9 cellular contexts compared by ENCODE assay signal in the genomic region with DNA sequence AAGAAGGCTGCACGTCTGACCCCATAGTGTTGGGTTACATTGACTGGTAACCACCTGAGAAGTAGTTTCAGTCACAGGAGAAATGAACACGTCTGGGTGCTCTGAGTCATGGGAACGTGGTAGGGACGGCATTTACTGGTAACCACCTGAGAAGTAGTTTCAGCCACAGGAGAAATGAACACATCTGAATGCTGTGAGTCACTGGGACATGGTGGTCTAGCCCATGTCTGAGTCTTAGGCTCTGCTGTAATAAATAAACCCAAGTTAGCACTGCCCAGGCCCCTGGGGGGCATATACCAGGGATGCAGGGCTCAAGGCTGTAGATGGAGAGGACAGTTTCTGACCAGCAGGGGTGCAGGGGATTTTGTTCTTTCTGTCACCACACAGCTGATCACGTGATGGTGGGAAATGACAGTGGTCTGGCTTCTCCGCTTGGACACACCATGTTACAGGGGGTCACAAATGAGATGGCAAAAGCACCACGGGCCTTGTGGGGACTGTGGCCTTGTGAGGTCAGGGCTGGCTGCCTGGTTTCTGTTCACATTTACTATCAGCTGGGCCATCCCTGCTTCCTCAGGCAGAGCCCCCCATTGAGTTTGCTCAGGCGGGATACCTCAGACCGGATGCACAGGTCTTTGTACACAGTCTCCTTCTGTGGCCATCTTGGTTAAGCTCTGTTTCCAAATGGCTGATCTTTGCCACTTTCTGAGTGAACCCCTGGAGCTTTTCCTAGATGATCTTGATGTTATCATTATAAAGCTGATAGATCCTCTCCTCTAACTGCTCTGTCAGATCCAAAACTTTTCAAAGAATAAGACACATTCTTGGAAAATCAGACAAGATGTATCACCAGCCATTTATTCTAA. TPM values are rescaled to one million over a fixed set of nuclear protein-coding genes. Genes with fewer than 3 reads are reported as not detected.
DNase-seq lines count a peak whose midpoint lies in the region; ATAC-seq, FAIRE-seq and TF ChIP-seq lines count a peak whose summit lies in the region.
"Had no signal": no experiment of that assay in that cellular context is flagged by ENCODE, and none has a peak within 500 bp of the region (broad histone marks: within the 10 kb centered on the region; RNA-seq: fewer than 3 reads in every experiment).

No MANE protein-coding gene starts in this region.

- H3K4me1 ChIP-seq in KMS-11 (ENCODE audit: low read depth, poor library complexity, severe bottlenecking) = peaks cover 20% of the 10 kb centered on the region

- DNase-seq in GM18507 (ENCODE audit: extremely low spot score, insufficient read length, low read depth) (peak; percentile 47), islet precursor cell (peak; percentile 79), NCI-H187 treated with DMSO at 0.1 percent for 48 hours (lab: John Stamatoyannopoulos, UW) (no peak), left cardiac atrium (no peak), retina (no peak), NCI-H1436 (lab: John Stamatoyannopoulos, UW) (no peak)

- no peaks in the 10 kb centered on the region for H3K36me3 ChIP-seq in KMS-11 (ENCODE audit: insufficient read depth)

- no peaks in the 10 kb centered on the region for H4K20me1 ChIP-seq in KMS-11 (ENCODE audit: insufficient read depth)

- no peak overlapping the region for H3K4me3 ChIP-seq in KMS-11 (IDR thresholded peaks at IDR 0.05; ENCODE audit: insufficient read depth, low read depth, low read length)

- no peak overlapping the region for H2AFZ ChIP-seq in KMS-11 (ENCODE audit: low read depth)

- no peaks in the 10 kb centered on the region; the same call in 1 of the 2 replicates for H3K27me3 ChIP-seq in KMS-11 (ENCODE audit: insufficient read depth, low read depth)

- H3K27ac ChIP-seq in KMS-11 = no peak overlapping the region
- H3K27ac ChIP-seq: HL-60 had no signal

- intact Hi-C loops in left cardiac atrium (cut with DNase I) = no loop called here

- FAIRE-seq in GM18507 (lab: Jason Lieb, UNC) = peak; percentile 99

- ATAC-seq in GM21576 (IDR thresholded peaks at IDR 0.05; ENCODE audit: unreplicated experiment) (peak; percentile 94), left cardiac atrium (no peak)

- H3K9ac ChIP-seq in KMS-11 = no peak overlapping the region

- peak overlapping the region; percentile 47 for H3K4me2 ChIP-seq in KMS-11

- H3K79me2 ChIP-seq in KMS-11 (ENCODE audit: insufficient read depth, low read depth) = no peaks in the 10 kb centered on the region

- TF ChIP-seq CTCF in KMS-11 (conservative IDR thresholded peaks at IDR 0.05; ENCODE audit: low read depth, low read length) = no peak

RNA-seq across cellular contexts. Expression of gene C12orf42, which starts 9.8 kb away (rescaled TPM):
- not detected for total RNA-seq in left cardiac atrium

Comparison
In these comparisons a context has a peak if more than half of its experiments do, and no peak if none do; other contexts are left out.
1. DNase-seq: peak in GM18507 (single experiment) and islet precursor cell (single experiment); none in NCI-H187 treated with DMSO at 0.1 percent for 48 hours (single experiment), left cardiac atrium (single experiment), retina (single experiment) and NCI-H1436 (single experiment).